In genomic region chr1:153310526-153310925, GRCh38 we compare ENCODE assay signal across 22 cellular contexts. TPM values are rescaled to one million over a fixed set of nuclear protein-coding genes. Genes with fewer than 3 reads are reported as not detected.
"Had no signal": no experiment of that assay in that cellular context is flagged by ENCODE, and none has a peak within 500 bp of the region (broad histone marks: within the 10 kb centered on the region; RNA-seq: fewer than 3 reads in every experiment).

No MANE protein-coding gene starts in this region.

- DNase-seq: MG63, NCI-H1092, NCI-H1105 treated with DMSO at 0.1 percent for 48 hours, NCI-H1417 treated with DMSO at 0.1 percent for 48 hours, NCI-H146, NCI-H1694 treated with DMSO at 0.1 percent for 48 hours, NCI-H1930, NCI-H2081, NCI-H2107, NCI-H2227 treated with DMSO at 0.1 percent for 48 hours, NCI-H524, NCI-H526 treated with DMSO at 0.1 percent for 48 hours, NCI-H748 treated with DMSO at 0.1 percent for 48 hours, Right ventricle myocardium superior, RPMI8226, SIG-M5 had no signal

- H3K4me3 ChIP-seq: K562, MG63, SJSA1, SK-N-MC had no signal

- H3K36me3 ChIP-seq: MG63, SJSA1 had no signal

- H3K9me3 ChIP-seq: MG63, SJSA1 had no signal

- H3K27me3 ChIP-seq: MG63 had no signal

- ATAC-seq: K562 had no signal

- H3K4me1 ChIP-seq: SJSA1 had no signal

- H3K27ac ChIP-seq: HL-60, SJSA1, SK-N-MC had no signal

RNA-seq across cellular contexts. Expression of gene PGLYRP3, which starts 2.2 kb away (rescaled TPM):
- total RNA-seq: K562, NCI-H460, Right ventricle myocardium superior, SJSA1 had no signal
- polyA plus RNA-seq: IgD-negative memory B cell, K562 had no signal

RNA-seq across cellular contexts. Expression of gene PGLYRP4, which starts 38.1 kb away (rescaled TPM):
- total RNA-seq: NCI-H460, Right ventricle myocardium superior, SJSA1 had no signal
- polyA plus RNA-seq: IgD-negative memory B cell had no signal

RNA-seq across cellular contexts. Expression of gene S100A9, which starts 47.1 kb away (rescaled TPM):
- total RNA-seq: SJSA1 had no signal
- polyA plus RNA-seq: K562 had no signal

RNA-seq across cellular contexts. Expression of gene LORICRIN, which starts 51.0 kb away (rescaled TPM):
- total RNA-seq: K562, NCI-H460, Right ventricle myocardium superior, SJSA1 had no signal
- polyA plus RNA-seq: IgD-negative memory B cell, K562 had no signal
